ENCODE assay signal across 8 cellular contexts in the genomic region with DNA sequence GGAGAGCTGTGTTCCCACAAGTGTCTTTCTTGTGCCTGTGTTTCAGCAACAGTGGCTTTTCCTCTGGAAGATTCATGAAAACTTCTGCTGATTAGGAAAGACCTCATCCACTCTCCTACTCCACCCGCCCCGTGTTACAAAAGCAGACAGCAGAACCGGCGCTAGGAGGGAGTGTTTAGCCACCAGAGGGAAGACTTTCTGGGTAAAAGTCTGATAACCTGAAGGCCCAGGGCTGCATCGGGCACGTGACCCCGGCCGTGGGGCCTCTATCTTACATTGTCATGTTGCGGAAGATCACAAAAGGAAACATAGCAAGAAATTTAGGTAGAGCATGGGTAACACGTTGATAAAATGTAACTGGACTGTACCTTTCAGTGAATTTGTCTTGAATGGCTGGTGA. TPM values are rescaled to one million over a fixed set of nuclear protein-coding genes. Genes with fewer than 3 reads are reported as not detected.
DNase-seq lines count a peak whose midpoint lies in the region; ATAC-seq, FAIRE-seq and TF ChIP-seq lines count a peak whose summit lies in the region.

No MANE protein-coding gene starts in this region.

- no peaks in the 10 kb centered on the region for H3K36me3 ChIP-seq in OCI-LY7 (ENCODE audit: insufficient read depth, low read length)
- no peaks in the 10 kb centered on the region for H3K36me3 ChIP-seq in upper lobe of right lung

- peak overlapping the region; percentile 20; the same call in 1 of the 2 replicates for H2AFZ ChIP-seq in OCI-LY7 (ENCODE audit: low read length)

- H3K79me2 ChIP-seq in OCI-LY7 (ENCODE audit: insufficient read depth, low read depth, low read length): no peaks in the 10 kb centered on the region

- TF ChIP-seq CTCF in OCI-LY7 (conservative IDR thresholded peaks at IDR 0.05; ENCODE audit: low read length) (peak; percentile 76), fibroblast of villous mesenchyme (IDR thresholded peaks at IDR 0.05; ENCODE audit: insufficient read depth, low read depth, low read length) (peak; percentile 28), upper lobe of right lung (IDR thresholded peaks at IDR 0.05) (peak; percentile 33)

- H3K9me3 ChIP-seq in OCI-LY7 (ENCODE audit: low read length) (peaks cover 7% of the 10 kb centered on the region; the same call in 1 of the 2 replicates), upper lobe of right lung (peaks cover 8% of the 10 kb centered on the region)

- no peaks in the 10 kb centered on the region for H3K9me2 ChIP-seq in OCI-LY7 (ENCODE audit: insufficient read depth, low read length)

- no peak for FAIRE-seq in GM12891 (lab: Jason Lieb, UNC)

- no peaks in the 10 kb centered on the region for H3K4me1 ChIP-seq in OCI-LY7 (ENCODE audit: insufficient read depth, low read length, poor library complexity, severe bottlenecking)
- no peaks in the 10 kb centered on the region for H3K4me1 ChIP-seq in upper lobe of right lung

- CTCF ChIA-PET in OCI-LY7 (lab: Charles Lee; ENCODE audit: unreplicated experiment): no interaction called here

- H3K27me3 ChIP-seq in upper lobe of right lung: peaks cover 19% of the 10 kb centered on the region

- TF ChIP-seq POLR2A in GM12891 (IDR thresholded peaks at IDR 0.05; ENCODE audit: low read depth, low read length): no peak

- POLR2A ChIA-PET in OCI-LY7 (lab: Charles Lee): no interaction called here

- BruUV-seq in OCI-LY7 (replicated peaks; lab: Mats Ljungman, UMichigan): no TSS peak

- no peak for DNase-seq in Right ventricle myocardium superior
- no peak for DNase-seq in cardiac septum (ENCODE audit: low spot score)
- peak; percentile 61 for DNase-seq in OCI-LY7 (ENCODE audit: low spot score)
- peak; percentile 6 for DNase-seq in fibroblast of villous mesenchyme (ENCODE audit: low read depth)
- no peak for DNase-seq in upper lobe of right lung
- DNase-seq in NCI-H1417 treated with DMSO at 0.1 percent for 48 hours (lab: John Stamatoyannopoulos, UW): no peak
- DNase-seq in GM12891 (ENCODE audit: insufficient read length, low spot score): no peak

- no peak overlapping the region for H3K4me2 ChIP-seq in OCI-LY7 (ENCODE audit: low read length)

- H3K27ac ChIP-seq in OCI-LY7 (ENCODE audit: low read depth, low read length, poor library complexity, severe bottlenecking) (no peak overlapping the region), upper lobe of right lung (no peak overlapping the region)

- intact Hi-C loops in Right ventricle myocardium superior (cut with DNase I) (no loop called here), cardiac septum (cut with DNase I) (no loop called here), OCI-LY7 (cut with micrococcal nuclease; ENCODE audit: unreplicated experiment) (loop anchor here (5.0 kb wide), 1 partner anchor 589 kb away; no protein-coding TSS in a partner anchor), upper lobe of right lung (cut with DNase I) (no loop called here)

- no peaks in the 10 kb centered on the region for H4K20me1 ChIP-seq in OCI-LY7 (ENCODE audit: insufficient read depth, low read length)

- H3K4me3 ChIP-seq in OCI-LY7 (ENCODE audit: low read depth, low read length, poor library complexity, severe bottlenecking): no peak overlapping the region
- H3K4me3 ChIP-seq in fibroblast of villous mesenchyme (ENCODE audit: low read depth, low read length): no peak overlapping the region
- no peak overlapping the region for H3K4me3 ChIP-seq in upper lobe of right lung

- ATAC-seq in Right ventricle myocardium superior (ENCODE audit: poor library complexity) (peak; percentile 60), upper lobe of right lung (peak; percentile 76), HG03457 (IDR thresholded peaks at IDR 0.05; ENCODE audit: unreplicated experiment) (no peak)

TF ChIP-seq in GM12891, 5 proteins besides CTCF, POLR2A, EP300 and RAD21:
- TF ChIP-seq PAX5 (IDR thresholded peaks at IDR 0.05; ENCODE audit: insufficient read depth, low read length, severe bottlenecking) (no peak), POU2F2 (IDR thresholded peaks at IDR 0.05; ENCODE audit: low read depth, low read length) (no peak), TAF1 (IDR thresholded peaks at IDR 0.05; ENCODE audit: low read depth, low read length) (no peak), SPI1 (IDR thresholded peaks at IDR 0.05; ENCODE audit: low read depth, low read length) (no peak), POLR2AphosphoS5 (IDR thresholded peaks at IDR 0.05; ENCODE audit: low read depth, low read length) (no peak)
TF ChIP-seq in GM12891: peak in this region for 0.

RNA-seq across cellular contexts. Expression of a gene that starts 32.0 kb away (rescaled TPM):
- not detected for total RNA-seq in Right ventricle myocardium superior
- total RNA-seq in cardiac septum: 0.19 TPM
- 12.2 and 14.7 TPM in 2 replicates for total RNA-seq in OCI-LY7 (2014; rRNA removed; shearing (Covaris generic))
- total RNA-seq in OCI-LY7 (2022): 18.9 and 22.5 TPM in 2 replicates
- not detected in 2 replicates for total RNA-seq in fibroblast of villous mesenchyme
- 0.46 TPM for total RNA-seq in upper lobe of right lung
- not detected for polyA plus RNA-seq in GM12891 (2012; ENCODE audit: low read depth, missing spikeins)

RNA-seq across cellular contexts. Expression of a gene that starts 41.7 kb away (rescaled TPM):
- total RNA-seq in Right ventricle myocardium superior (not detected), cardiac septum (0.16 TPM), OCI-LY7 (2022) (not detected in 2 replicates), fibroblast of villous mesenchyme (not detected in 2 replicates), upper lobe of right lung (not detected)
- not detected in 2 replicates for total RNA-seq in OCI-LY7 (2014; rRNA removed; shearing (Covaris generic))
- 0.18 TPM for polyA plus RNA-seq in GM12891 (2012; ENCODE audit: low read depth, missing spikeins)

Comparison
In these comparisons a context has a peak if more than half of its experiments do, and no peak if none do; other contexts are left out.
1. DNase-seq: peak in OCI-LY7 (single experiment) and fibroblast of villous mesenchyme (single experiment); none in Right ventricle myocardium superior (single experiment), cardiac septum (single experiment), upper lobe of right lung (single experiment), NCI-H1417 treated with DMSO at 0.1 percent for 48 hours (single experiment) and GM12891 (single experiment).
2. Peak in every context shown above with its lines, with median percentiles within 50 percentile points of each other: CTCF ChIP-seq.